Comparison of ENCODE assay signal across 10 cellular contexts in genomic region chr1:162391790-162392563, GRCh38. TPM values are rescaled to one million over a fixed set of nuclear protein-coding genes. Genes with fewer than 3 reads are reported as not detected.
DNase-seq lines count a peak whose midpoint lies in the region; ATAC-seq and TF ChIP-seq lines count a peak whose summit lies in the region.
"Had no signal": no experiment of that assay in that cellular context is flagged by ENCODE, and none has a peak within 500 bp of the region (broad histone marks: within the 10 kb centered on the region; RNA-seq: fewer than 3 reads in every experiment).

No MANE protein-coding gene starts in this region.

- no peaks in the 10 kb centered on the region for H3K4me1 ChIP-seq in OCI-LY1 (ENCODE audit: insufficient read depth, low read length, severe bottlenecking)

- no peaks in the 10 kb centered on the region for H4K20me1 ChIP-seq in OCI-LY1 (ENCODE audit: insufficient read depth, low read length)

- no peaks in the 10 kb centered on the region for H3K9me2 ChIP-seq in OCI-LY1 (ENCODE audit: low read depth, low read length)

- peaks cover 12% of the 10 kb centered on the region for H3K4me1 Mint-ChIP-seq in HFFc6 (ENCODE audit: low read depth)

- no peaks in the 10 kb centered on the region for H3K9me3 Mint-ChIP-seq in HFFc6
- H3K9me3 Mint-ChIP-seq: activated B cell treated with CpG ODN at 0.5 μM for 24 hours had no signal

- H3K27ac ChIP-seq in OCI-LY1 (ENCODE audit: low read depth, low read length, poor library complexity, severe bottlenecking) (no peak overlapping the region), dorsolateral prefrontal cortex (no peak overlapping the region)

- H3K36me3 Mint-ChIP-seq in HFFc6 (ENCODE audit: low read depth): no peaks in the 10 kb centered on the region

- intact Hi-C loops in dorsolateral prefrontal cortex (cut with DNase I): loop anchor here (5.0 to 10.0 kb wide), 2 partner anchors 335 to 337 kb away; no protein-coding TSS in a partner anchor

- H3K36me3 ChIP-seq in OCI-LY1 (ENCODE audit: insufficient read depth, low read length): no peaks in the 10 kb centered on the region

- H3K4me3 ChIP-seq in OCI-LY1 (ENCODE audit: low read depth, low read length, poor library complexity, severe bottlenecking): no peak overlapping the region
- peak overlapping the region in 17 of 59 donors; percentile 0 to 44 (median 24) for H3K4me3 ChIP-seq in dorsolateral prefrontal cortex

- no peak overlapping the region for H2AFZ ChIP-seq in OCI-LY1 (ENCODE audit: low read length)

- TF ChIP-seq CTCF in HFFc6 (IDR thresholded peaks at IDR 0.05) (peak; percentile 86), OCI-LY1 (IDR thresholded peaks at IDR 0.05; ENCODE audit: low read length) (peak; percentile 74), dorsolateral prefrontal cortex (IDR thresholded peaks at IDR 0.05 in 54 of 56, conservative IDR thresholded peaks at IDR 0.05 in 2 of 56; ENCODE audit: low read depth in 1 of 56, partially characterized antibody in 56 of 56) (peak; percentile 66 to 87 (median 78))

- no peak overlapping the region for H3K27ac Mint-ChIP-seq in HFFc6
- H3K27ac Mint-ChIP-seq: activated B cell treated with CpG ODN at 0.5 μM for 24 hours had no signal

- H3K27me3 Mint-ChIP-seq in HFFc6 (ENCODE audit: insufficient read depth): peaks cover 32% of the 10 kb centered on the region

- H3K79me2 ChIP-seq in OCI-LY1 (ENCODE audit: insufficient read depth, low read length): no peaks in the 10 kb centered on the region

- no peaks in the 10 kb centered on the region for H3K9me3 ChIP-seq in OCI-LY1 (ENCODE audit: low read length)

- DNase-seq in DMS53 treated with DMSO at 0.1 percent for 48 hours (lab: John Stamatoyannopoulos, UW; ENCODE audit: unreplicated experiment) (peak; percentile 21), HFFc6 (peak; percentile 34), dorsolateral prefrontal cortex (peak in 4 of 10 donors; percentile 28 to 48 (median 34)), midbrain (lab: John Stamatoyannopoulos, UW) (peak; percentile 3)
- DNase-seq in activated T-cell treated with anti-CD3 and anti-CD28 coated beads, Interleukin-2, amount 50 U/mL, for 1 hour: no peak
- DNase-seq: activated B cell treated with CpG ODN at 0.5 μM for 24 hours had no signal

- peak overlapping the region; percentile 35; the same call in 1 of the 2 replicates for H3K4me3 Mint-ChIP-seq in HFFc6
- H3K4me3 Mint-ChIP-seq: activated B cell treated with CpG ODN at 0.5 μM for 24 hours had no signal

- H3K27me3 ChIP-seq in OCI-LY1 (ENCODE audit: insufficient read depth, low read length) (no peaks in the 10 kb centered on the region), dorsolateral prefrontal cortex (peaks cover 0 to 7% (median 0%) of the 10 kb centered on the region in 45 donors)

- H3F3A ChIP-seq in OCI-LY1 (ENCODE audit: insufficient read depth, low read length): no peaks in the 10 kb centered on the region; the same call in 1 of the 2 replicates

- no peak overlapping the region for H3K4me2 ChIP-seq in OCI-LY1 (ENCODE audit: low read length)

- no peak overlapping the region for H3K9ac ChIP-seq in OCI-LY1 (ENCODE audit: low read length)

- ATAC-seq in GM21717 (IDR thresholded peaks at IDR 0.05; ENCODE audit: unreplicated experiment) (no peak), HG02870 (IDR thresholded peaks at IDR 0.05; ENCODE audit: unreplicated experiment) (no peak)

RNA-seq across cellular contexts. Expression of gene C1orf226, which starts 10.4 kb away (rescaled TPM):
- total RNA-seq in HFFc6 (2021; fragmentation: NEBNext Ultra II Directional; extraction: Animal tissue kit (Norgen Biotek cat#: 25700)): under 1 TPM; 0.09 to 0.43 (median 0.20) TPM
- 10 to 100 TPM in 2 of 120 experiments, 1 to 10 TPM in 118; 1.5 to 12.1 (median 4.6) TPM for total RNA-seq in dorsolateral prefrontal cortex
- total RNA-seq: activated B cell treated with CpG ODN at 0.5 μM for 24 hours had no signal

RNA-seq across cellular contexts. Expression of gene SPATA46, which starts 15.3 kb away (rescaled TPM):
- not detected for total RNA-seq in HFFc6 (2021; fragmentation: NEBNext Ultra II Directional; extraction: Animal tissue kit (Norgen Biotek cat#: 25700))
- not detected for total RNA-seq in dorsolateral prefrontal cortex
- total RNA-seq: activated B cell treated with CpG ODN at 0.5 μM for 24 hours, skeletal muscle tissue had no signal

RNA-seq across cellular contexts. Expression of gene SH2D1B, which starts 20.0 kb away (rescaled TPM):
- total RNA-seq in HFFc6 (2021; fragmentation: NEBNext Ultra II Directional; extraction: Animal tissue kit (Norgen Biotek cat#: 25700)): not detected
- total RNA-seq in dorsolateral prefrontal cortex: 1 to 10 TPM in 91 of 120 experiments, under 1 TPM in 26, not detected in 3; 0.19 to 7.2 (median 1.8) TPM
- total RNA-seq: activated B cell treated with CpG ODN at 0.5 μM for 24 hours had no signal
